ENCODE assay signal across 1 cellular context in genomic region chr3:32686713-32687112, GRCh38.
TF ChIP-seq lines count a peak whose summit lies in the region.

No MANE protein-coding gene starts in this region.

TF ChIP-seq in HCT116, 20 proteins besides CTCF, POLR2A, EP300 and RAD21 (continued from another document):
- no peak for TF ChIP-seq POLR2AphosphoS5 (IDR thresholded peaks at IDR 0.05; ENCODE audit: low read depth, low read length)
- no peak for TF ChIP-seq FOSL1 (IDR thresholded peaks at IDR 0.05; ENCODE audit: low read depth)
- TF ChIP-seq YY1 (IDR thresholded peaks at IDR 0.05; ENCODE audit: extremely low read depth, insufficient replicate concordance, low read depth, low read length): no peak
- TF ChIP-seq, protein P1, sequence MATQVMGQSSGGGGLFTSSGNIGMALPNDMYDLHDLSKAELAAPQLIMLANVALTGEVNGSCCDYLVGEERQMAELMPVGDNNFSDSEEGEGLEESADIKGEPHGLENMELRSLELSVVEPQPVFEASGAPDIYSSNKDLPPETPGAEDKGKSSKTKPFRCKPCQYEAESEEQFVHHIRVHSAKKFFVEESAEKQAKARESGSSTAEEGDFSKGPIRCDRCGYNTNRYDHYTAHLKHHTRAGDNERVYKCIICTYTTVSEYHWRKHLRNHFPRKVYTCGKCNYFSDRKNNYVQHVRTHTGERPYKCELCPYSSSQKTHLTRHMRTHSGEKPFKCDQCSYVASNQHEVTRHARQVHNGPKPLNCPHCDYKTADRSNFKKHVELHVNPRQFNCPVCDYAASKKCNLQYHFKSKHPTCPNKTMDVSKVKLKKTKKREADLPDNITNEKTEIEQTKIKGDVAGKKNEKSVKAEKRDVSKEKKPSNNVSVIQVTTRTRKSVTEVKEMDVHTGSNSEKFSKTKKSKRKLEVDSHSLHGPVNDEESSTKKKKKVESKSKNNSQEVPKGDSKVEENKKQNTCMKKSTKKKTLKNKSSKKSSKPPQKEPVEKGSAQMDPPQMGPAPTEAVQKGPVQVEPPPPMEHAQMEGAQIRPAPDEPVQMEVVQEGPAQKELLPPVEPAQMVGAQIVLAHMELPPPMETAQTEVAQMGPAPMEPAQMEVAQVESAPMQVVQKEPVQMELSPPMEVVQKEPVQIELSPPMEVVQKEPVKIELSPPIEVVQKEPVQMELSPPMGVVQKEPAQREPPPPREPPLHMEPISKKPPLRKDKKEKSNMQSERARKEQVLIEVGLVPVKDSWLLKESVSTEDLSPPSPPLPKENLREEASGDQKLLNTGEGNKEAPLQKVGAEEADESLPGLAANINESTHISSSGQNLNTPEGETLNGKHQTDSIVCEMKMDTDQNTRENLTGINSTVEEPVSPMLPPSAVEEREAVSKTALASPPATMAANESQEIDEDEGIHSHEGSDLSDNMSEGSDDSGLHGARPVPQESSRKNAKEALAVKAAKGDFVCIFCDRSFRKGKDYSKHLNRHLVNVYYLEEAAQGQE (IDR thresholded peaks at IDR 0.05; ENCODE audit: low read depth): no peak
- TF ChIP-seq SP1 (IDR thresholded peaks at IDR 0.05; ENCODE audit: low read depth): no peak
